Comparison of ENCODE assay signal across 2 cellular contexts in the genomic region with DNA sequence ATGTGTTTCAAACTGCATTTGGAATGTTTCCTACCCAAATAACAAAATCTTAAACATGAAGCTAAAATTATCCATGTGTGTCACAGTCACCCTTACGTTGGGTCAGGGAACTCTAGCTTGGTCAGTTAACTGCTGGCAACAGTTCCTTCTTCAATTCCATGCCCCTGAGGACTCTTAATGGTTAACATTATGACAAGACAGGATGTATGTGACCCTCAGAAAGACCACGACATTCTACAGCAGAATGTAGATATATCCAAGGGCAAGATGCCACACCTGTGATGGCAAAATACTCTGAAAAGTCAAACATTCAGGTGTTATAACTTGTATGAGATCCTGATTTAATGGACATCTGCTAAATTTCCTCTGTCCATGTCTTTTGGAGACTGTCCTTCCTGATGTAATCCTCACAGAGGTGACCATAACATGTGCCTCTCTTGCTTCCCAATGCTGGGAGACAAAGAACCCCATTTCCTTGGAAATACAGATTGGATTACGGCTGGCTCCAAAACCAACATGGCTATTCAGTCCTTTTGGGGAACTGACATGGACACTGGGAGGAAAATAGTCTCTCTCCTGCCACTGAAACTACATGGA.
TF ChIP-seq lines count a peak whose summit lies in the region.

No MANE protein-coding gene starts in this region.

TF ChIP-seq in HepG2, 621 proteins besides CTCF, POLR2A, EP300 and RAD21:
- peak; percentile 40 for TF ChIP-seq RBM22 (optimal IDR thresholded peaks at IDR 0.05; ENCODE audit: low read length)
- TF ChIP-seq STAT5B (CRISPR knock-in tag; IDR thresholded peaks at IDR 0.05), result no peak
- peak; percentile 31; the same call in 1 of the 2 replicates for TF ChIP-seq POLR2AphosphoS2 (IDR thresholded peaks at IDR 0.05; ENCODE audit: low read depth, low read length)

TF ChIP-seq in GM12878, 131 proteins besides CTCF, POLR2A, EP300 and RAD21:
- TF ChIP-seq SMAD1 (IDR thresholded peaks at IDR 0.05; ENCODE audit: low read depth, partially characterized antibody) (no peak), POLR2AphosphoS5 (IDR thresholded peaks at IDR 0.05; ENCODE audit: low read length) (peak; percentile 64; the same call in 1 of the 2 replicates), BACH1 (IDR thresholded peaks at IDR 0.05; ENCODE audit: borderline replicate concordance) (no peak)
